1 cellular context compared by ENCODE assay signal in the genomic region with DNA sequence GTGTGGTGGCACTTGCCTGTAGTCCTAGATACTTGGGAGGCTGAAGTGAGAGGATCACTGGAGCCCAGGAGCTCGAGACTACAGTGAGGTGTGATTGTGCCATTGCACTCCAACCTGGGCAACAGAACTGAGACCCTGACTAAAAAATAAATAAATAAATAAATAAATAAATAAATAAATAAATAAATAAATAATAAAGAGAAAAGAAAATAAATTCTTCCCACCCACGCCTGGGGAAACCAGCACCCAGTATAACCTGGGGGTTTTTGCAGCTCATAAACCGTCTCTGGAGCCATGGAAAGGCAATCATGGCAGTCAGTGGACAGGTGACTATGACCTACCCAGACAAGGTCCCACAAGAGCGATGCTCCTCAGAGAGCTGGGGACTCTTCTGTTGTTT.
TF ChIP-seq lines count a peak whose summit lies in the region.

No MANE protein-coding gene starts in this region.

TF ChIP-seq in HEK293, 187 proteins besides CTCF, POLR2A, EP300 and RAD21 (continued from another document):
- TF ChIP-seq, protein P1, sequence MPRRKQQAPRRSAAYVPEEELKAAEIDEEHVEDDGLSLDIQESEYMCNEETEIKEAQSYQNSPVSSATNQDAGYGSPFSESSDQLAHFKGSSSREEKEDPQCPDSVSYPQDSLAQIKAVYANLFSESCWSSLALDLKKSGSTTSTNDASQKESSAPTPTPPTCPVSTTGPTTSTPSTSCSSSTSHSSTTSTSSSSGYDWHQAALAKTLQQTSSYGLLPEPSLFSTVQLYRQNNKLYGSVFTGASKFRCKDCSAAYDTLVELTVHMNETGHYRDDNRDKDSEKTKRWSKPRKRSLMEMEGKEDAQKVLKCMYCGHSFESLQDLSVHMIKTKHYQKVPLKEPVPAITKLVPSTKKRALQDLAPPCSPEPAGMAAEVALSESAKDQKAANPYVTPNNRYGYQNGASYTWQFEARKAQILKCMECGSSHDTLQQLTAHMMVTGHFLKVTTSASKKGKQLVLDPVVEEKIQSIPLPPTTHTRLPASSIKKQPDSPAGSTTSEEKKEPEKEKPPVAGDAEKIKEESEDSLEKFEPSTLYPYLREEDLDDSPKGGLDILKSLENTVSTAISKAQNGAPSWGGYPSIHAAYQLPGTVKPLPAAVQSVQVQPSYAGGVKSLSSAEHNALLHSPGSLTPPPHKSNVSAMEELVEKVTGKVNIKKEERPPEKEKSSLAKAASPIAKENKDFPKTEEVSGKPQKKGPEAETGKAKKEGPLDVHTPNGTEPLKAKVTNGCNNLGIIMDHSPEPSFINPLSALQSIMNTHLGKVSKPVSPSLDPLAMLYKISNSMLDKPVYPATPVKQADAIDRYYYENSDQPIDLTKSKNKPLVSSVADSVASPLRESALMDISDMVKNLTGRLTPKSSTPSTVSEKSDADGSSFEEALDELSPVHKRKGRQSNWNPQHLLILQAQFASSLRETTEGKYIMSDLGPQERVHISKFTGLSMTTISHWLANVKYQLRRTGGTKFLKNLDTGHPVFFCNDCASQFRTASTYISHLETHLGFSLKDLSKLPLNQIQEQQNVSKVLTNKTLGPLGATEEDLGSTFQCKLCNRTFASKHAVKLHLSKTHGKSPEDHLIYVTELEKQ (tag by site-specific recombination; IDR thresholded peaks at IDR 0.05; ENCODE audit: borderline replicate concordance), result no peak
- peak; percentile 38 for TF ChIP-seq ZNF510 (tag by site-specific recombination; IDR thresholded peaks at IDR 0.05; ENCODE audit: insufficient replicate concordance)
- TF ChIP-seq ZNF426 (tag by site-specific recombination; IDR thresholded peaks at IDR 0.05), result peak; percentile 75
- peak; percentile 90 for TF ChIP-seq ZNF394 (tag by site-specific recombination; IDR thresholded peaks at IDR 0.05; ENCODE audit: borderline replicate concordance)
- 0 out of 2 replicates have a peak, but pooled peaks have one; percentile 26 for TF ChIP-seq ZNF202 (tag by site-specific recombination; IDR thresholded peaks at IDR 0.05; ENCODE audit: borderline replicate concordance)
- no peak for TF ChIP-seq ZNF324 (tag by site-specific recombination; IDR thresholded peaks at IDR 0.05)
- no peak for TF ChIP-seq ZNF221 (tag by site-specific recombination; IDR thresholded peaks at IDR 0.05; ENCODE audit: borderline replicate concordance)
TF ChIP-seq in HEK293: peak in this region for 20.
